In the genomic region with DNA sequence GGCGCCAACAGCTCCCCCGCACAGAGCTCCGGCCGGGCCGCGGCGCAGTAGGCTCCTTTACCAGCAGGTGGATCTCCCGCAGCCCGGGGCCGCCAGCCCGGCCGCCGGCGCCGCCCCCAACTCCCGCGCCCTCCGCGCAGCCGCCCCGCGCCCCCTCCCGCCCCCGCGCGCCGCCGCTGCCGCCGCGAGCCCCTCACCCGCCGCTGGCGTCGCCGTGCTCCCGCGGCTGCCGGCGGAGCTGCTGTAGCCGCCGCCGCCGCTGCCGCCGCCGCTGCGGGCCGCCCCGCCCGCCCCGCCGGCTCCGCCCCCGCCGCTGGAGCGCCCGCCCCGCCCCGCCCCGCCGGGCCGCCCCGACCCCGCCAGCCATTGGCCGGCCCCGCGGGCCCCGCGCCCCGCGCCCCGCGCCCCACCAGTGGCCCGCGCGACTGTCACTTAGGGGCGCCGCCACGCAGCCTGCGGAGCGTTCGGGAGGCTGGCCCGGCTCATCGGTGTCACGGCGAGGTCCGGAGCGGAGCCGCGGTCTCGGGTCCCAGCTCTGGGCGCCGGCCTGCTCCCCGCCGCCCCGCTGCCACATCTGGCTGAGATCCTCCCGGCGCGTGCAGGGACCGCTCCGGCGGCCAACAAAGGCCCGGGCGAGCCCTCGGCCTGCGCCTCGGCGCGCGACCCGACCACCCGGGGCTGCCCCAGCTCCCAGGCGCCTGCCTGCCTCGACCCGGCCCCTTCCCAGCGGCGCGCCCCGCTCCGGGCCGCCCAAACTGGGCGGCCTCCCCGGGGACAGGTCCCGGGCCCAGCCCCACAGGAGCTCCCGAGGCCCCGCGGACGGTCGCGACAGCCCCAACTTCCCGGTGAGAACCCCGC, we compare ENCODE assay signal across 1 cellular context.
TF ChIP-seq lines count a peak whose summit lies in the region.

A gene (minus strand): TSS at position 282 of the 858 bp plus-strand sequence. CDS start 4,800 bp downstream, outside the sequence.

TF ChIP-seq in WTC11, 78 proteins besides CTCF, POLR2A, EP300 and RAD21 (continued from another document):
- TF ChIP-seq, protein P1, sequence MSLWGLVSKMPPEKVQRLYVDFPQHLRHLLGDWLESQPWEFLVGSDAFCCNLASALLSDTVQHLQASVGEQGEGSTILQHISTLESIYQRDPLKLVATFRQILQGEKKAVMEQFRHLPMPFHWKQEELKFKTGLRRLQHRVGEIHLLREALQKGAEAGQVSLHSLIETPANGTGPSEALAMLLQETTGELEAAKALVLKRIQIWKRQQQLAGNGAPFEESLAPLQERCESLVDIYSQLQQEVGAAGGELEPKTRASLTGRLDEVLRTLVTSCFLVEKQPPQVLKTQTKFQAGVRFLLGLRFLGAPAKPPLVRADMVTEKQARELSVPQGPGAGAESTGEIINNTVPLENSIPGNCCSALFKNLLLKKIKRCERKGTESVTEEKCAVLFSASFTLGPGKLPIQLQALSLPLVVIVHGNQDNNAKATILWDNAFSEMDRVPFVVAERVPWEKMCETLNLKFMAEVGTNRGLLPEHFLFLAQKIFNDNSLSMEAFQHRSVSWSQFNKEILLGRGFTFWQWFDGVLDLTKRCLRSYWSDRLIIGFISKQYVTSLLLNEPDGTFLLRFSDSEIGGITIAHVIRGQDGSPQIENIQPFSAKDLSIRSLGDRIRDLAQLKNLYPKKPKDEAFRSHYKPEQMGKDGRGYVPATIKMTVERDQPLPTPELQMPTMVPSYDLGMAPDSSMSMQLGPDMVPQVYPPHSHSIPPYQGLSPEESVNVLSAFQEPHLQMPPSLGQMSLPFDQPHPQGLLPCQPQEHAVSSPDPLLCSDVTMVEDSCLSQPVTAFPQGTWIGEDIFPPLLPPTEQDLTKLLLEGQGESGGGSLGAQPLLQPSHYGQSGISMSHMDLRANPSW (CRISPR knock-in tag; conservative IDR thresholded peaks at IDR 0.05; ENCODE audit: low read depth) = no peak
- TF ChIP-seq GABPB1 (CRISPR knock-in tag; IDR thresholded peaks at IDR 0.05) (peak; percentile 65; the same call in 1 of the 2 replicates), TEAD1 (CRISPR knock-in tag; IDR thresholded peaks at IDR 0.05) (no peak), ETV6 (CRISPR knock-in tag; IDR thresholded peaks at IDR 0.05) (no peak), KAT7 (CRISPR knock-in tag; IDR thresholded peaks at IDR 0.05; ENCODE audit: borderline replicate concordance) (no peak), JAZF1 (CRISPR knock-in tag; IDR thresholded peaks at IDR 0.05) (no peak), NFYB (CRISPR knock-in tag; conservative IDR thresholded peaks at IDR 0.05; ENCODE audit: low read depth) (peak; percentile 18; the same call in 1 of the 2 replicates), SMAD4 (CRISPR knock-in tag; IDR thresholded peaks at IDR 0.05) (no peak), GRHL2 (CRISPR knock-in tag; IDR thresholded peaks at IDR 0.05; ENCODE audit: insufficient replicate concordance, severe bottlenecking) (no peak), PRRX2 (CRISPR knock-in tag; IDR thresholded peaks at IDR 0.05) (no peak), ZNF219 (CRISPR knock-in tag; IDR thresholded peaks at IDR 0.05; ENCODE audit: borderline replicate concordance) (no peak)
- TF ChIP-seq, protein P2, sequence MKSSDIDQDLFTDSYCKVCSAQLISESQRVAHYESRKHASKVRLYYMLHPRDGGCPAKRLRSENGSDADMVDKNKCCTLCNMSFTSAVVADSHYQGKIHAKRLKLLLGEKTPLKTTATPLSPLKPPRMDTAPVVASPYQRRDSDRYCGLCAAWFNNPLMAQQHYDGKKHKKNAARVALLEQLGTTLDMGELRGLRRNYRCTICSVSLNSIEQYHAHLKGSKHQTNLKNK (CRISPR knock-in tag; IDR thresholded peaks at IDR 0.05) = no peak
- TF ChIP-seq, protein P3, sequence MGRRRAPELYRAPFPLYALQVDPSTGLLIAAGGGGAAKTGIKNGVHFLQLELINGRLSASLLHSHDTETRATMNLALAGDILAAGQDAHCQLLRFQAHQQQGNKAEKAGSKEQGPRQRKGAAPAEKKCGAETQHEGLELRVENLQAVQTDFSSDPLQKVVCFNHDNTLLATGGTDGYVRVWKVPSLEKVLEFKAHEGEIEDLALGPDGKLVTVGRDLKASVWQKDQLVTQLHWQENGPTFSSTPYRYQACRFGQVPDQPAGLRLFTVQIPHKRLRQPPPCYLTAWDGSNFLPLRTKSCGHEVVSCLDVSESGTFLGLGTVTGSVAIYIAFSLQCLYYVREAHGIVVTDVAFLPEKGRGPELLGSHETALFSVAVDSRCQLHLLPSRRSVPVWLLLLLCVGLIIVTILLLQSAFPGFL (CRISPR knock-in tag; IDR thresholded peaks at IDR 0.05; ENCODE audit: borderline replicate concordance) = no peak
